Comparison of ENCODE assay signal across 10 cellular contexts in genomic region chr18:13455960-13456471, GRCh38.
DNase-seq lines count a peak whose midpoint lies in the region; ATAC-seq lines count a peak whose summit lies in the region.
"Had no signal": no experiment of that assay in that cellular context is flagged by ENCODE, and none has a peak within 500 bp of the region (broad histone marks: within the 10 kb centered on the region; RNA-seq: fewer than 3 reads in every experiment).

No MANE protein-coding gene starts in this region.

- H3K27ac Mint-ChIP-seq in activated naive CD8-positive, alpha-beta T cell treated with anti-CD3 and anti-CD28 coated beads for 36 hours = peak overlapping the region; percentile 46
- H3K27ac Mint-ChIP-seq in stimulated activated naive CD8-positive, alpha-beta T cell treated with anti-CD3 and anti-CD28 coated beads, Interleukin-15, amount 100 ng/mL, for 72 hours = peak overlapping the region in 1 of 2 donors; percentile 49

- DNase-seq in Right ventricle myocardium inferior (ENCODE audit: missing footprints) (no peak), cardiac septum (ENCODE audit: low spot score) (no peak), activated gamma-delta T cell treated with Interleukin-2 at 50 U/mL for 16 hours (no peak)
- peak; percentile 75 for DNase-seq in activated naive CD8-positive, alpha-beta T cell treated with anti-CD3 and anti-CD28 coated beads for 36 hours
- peak; percentile 57 to 72 for DNase-seq in stimulated activated naive CD8-positive, alpha-beta T cell treated with anti-CD3 and anti-CD28 coated beads, Interleukin-15, amount 100 ng/mL, for 72 hours
- DNase-seq: AML-193 had no signal

- H3K27me3 Mint-ChIP-seq in activated naive CD8-positive, alpha-beta T cell treated with anti-CD3 and anti-CD28 coated beads for 36 hours = no peaks in the 10 kb centered on the region
- peaks cover 8% of the 10 kb centered on the region for H3K27me3 Mint-ChIP-seq in stimulated activated naive CD8-positive, alpha-beta T cell treated with anti-CD3 and anti-CD28 coated beads, Interleukin-15, amount 100 ng/mL, for 72 hours

- H3K4me1 Mint-ChIP-seq in activated naive CD8-positive, alpha-beta T cell treated with anti-CD3 and anti-CD28 coated beads for 36 hours = peaks cover 37% of the 10 kb centered on the region
- peaks cover 72% of the 10 kb centered on the region for H3K4me1 Mint-ChIP-seq in stimulated activated naive CD8-positive, alpha-beta T cell treated with anti-CD3 and anti-CD28 coated beads, Interleukin-15, amount 100 ng/mL, for 72 hours

- H3K9me3 Mint-ChIP-seq in activated naive CD8-positive, alpha-beta T cell treated with anti-CD3 and anti-CD28 coated beads for 36 hours = peaks cover 4% of the 10 kb centered on the region
- H3K9me3 Mint-ChIP-seq in stimulated activated naive CD8-positive, alpha-beta T cell treated with anti-CD3 and anti-CD28 coated beads, Interleukin-15, amount 100 ng/mL, for 72 hours = peaks cover 0 to 3% of the 10 kb centered on the region in 2 donors

- intact Hi-C loops in Right ventricle myocardium inferior (cut with DNase I) (no loop called here), cardiac septum (cut with DNase I) (no loop called here)

- peaks cover 22% of the 10 kb centered on the region for H3K36me3 Mint-ChIP-seq in activated naive CD8-positive, alpha-beta T cell treated with anti-CD3 and anti-CD28 coated beads for 36 hours

- peak overlapping the region; percentile 22 for H3K4me3 Mint-ChIP-seq in activated naive CD8-positive, alpha-beta T cell treated with anti-CD3 and anti-CD28 coated beads for 36 hours
- peak overlapping the region; percentile 58 to 62 for H3K4me3 Mint-ChIP-seq in stimulated activated naive CD8-positive, alpha-beta T cell treated with anti-CD3 and anti-CD28 coated beads, Interleukin-15, amount 100 ng/mL, for 72 hours

- ATAC-seq in Right ventricle myocardium inferior (peak; percentile 37), HG03175 (IDR thresholded peaks at IDR 0.05; ENCODE audit: unreplicated experiment) (peak; percentile 73), HG03469 (IDR thresholded peaks at IDR 0.05; ENCODE audit: unreplicated experiment) (no peak), HG02840 (IDR thresholded peaks at IDR 0.05; ENCODE audit: low FRiP score, unreplicated experiment) (no peak)
- ATAC-seq in stimulated activated naive CD8-positive, alpha-beta T cell treated with anti-CD3 and anti-CD28 coated beads, Interleukin-15, amount 100 ng/mL, for 72 hours = peak; percentile 88
- ATAC-seq: left lobe of liver had no signal

Comparison
In these comparisons a context has a peak if more than half of its experiments do, and no peak if none do; other contexts are left out.
1. ATAC-seq: peak in Right ventricle myocardium inferior (single experiment), HG03175 (single experiment) and stimulated activated naive CD8-positive, alpha-beta T cell treated with anti-CD3 and anti-CD28 coated beads, Interleukin-15, amount 100 ng/mL, for 72 hours (single experiment); none in HG03469 (single experiment) and HG02840 (single experiment).
2. DNase-seq: peak in activated naive CD8-positive, alpha-beta T cell treated with anti-CD3 and anti-CD28 coated beads for 36 hours (single experiment) and stimulated activated naive CD8-positive, alpha-beta T cell treated with anti-CD3 and anti-CD28 coated beads, Interleukin-15, amount 100 ng/mL, for 72 hours (2 of 2); none in Right ventricle myocardium inferior (single experiment), cardiac septum (single experiment) and activated gamma-delta T cell treated with Interleukin-2 at 50 U/mL for 16 hours (single experiment).